Comparison of ENCODE assay signal across 1 cellular context in genomic region chr11:65611758-65612603, GRCh38.
A peak's percentile ranks its signal among the peaks of the same experiment; 100 is the strongest.
TF ChIP-seq lines count a peak whose summit lies in the region.

No MANE protein-coding gene starts in this region.

TF ChIP-seq in HepG2, 621 proteins besides CTCF, POLR2A, EP300 and RAD21:
- TF ChIP-seq CHD2 (IDR thresholded peaks at IDR 0.05; ENCODE audit: low read depth, low read length) (no peak), KMT2A (CRISPR knock-in tag; IDR thresholded peaks at IDR 0.05) (no peak), KDM2A (CRISPR knock-in tag; IDR thresholded peaks at IDR 0.05; ENCODE audit: borderline replicate concordance, low read depth) (peak; percentile 13; the same call in 1 of the 2 replicates), ZNF747 (CRISPR knock-in tag; IDR thresholded peaks at IDR 0.05; ENCODE audit: borderline replicate concordance) (0 out of 2 replicates have a peak, but pooled peaks have one; percentile 10), ZFX (CRISPR knock-in tag; IDR thresholded peaks at IDR 0.05; ENCODE audit: low read depth) (peak; percentile 15; the same call in 1 of the 2 replicates), ZNF501 (CRISPR knock-in tag; IDR thresholded peaks at IDR 0.05) (0 out of 2 replicates have a peak, but pooled peaks have one; percentile 20), ZC3H13 (CRISPR knock-in tag; IDR thresholded peaks at IDR 0.05) (0 out of 2 replicates have a peak, but pooled peaks have one; percentile 35), ZNF329 (CRISPR knock-in tag; IDR thresholded peaks at IDR 0.05; ENCODE audit: low read depth) (peak; percentile 80; the same call in 1 of the 2 replicates)
